ENCODE assay signal across 1 cellular context in genomic region chr5:10307206-10308148, GRCh38.
TF ChIP-seq lines count a peak whose summit lies in the region.

TSS of gene CMBL (minus strand) at chr5:10307902. CDS start at chr5:10290762, 17,140 bp downstream.

TF ChIP-seq in K562, 482 proteins besides CTCF, POLR2A, EP300 and RAD21 (continued from another document and continues in another):
- TF ChIP-seq MGA (IDR thresholded peaks at IDR 0.05), result peak; percentile 71
- TF ChIP-seq ARNT (IDR thresholded peaks at IDR 0.05), result no peak; a peak in 1 of 4 replicates
- no peak for TF ChIP-seq ATF3 (IDR thresholded peaks at IDR 0.05)
- 0 out of 2 replicates have a peak, but pooled peaks have one; percentile 46 for TF ChIP-seq ATF3 (CRISPR knock-in tag; conservative IDR thresholded peaks at IDR 0.05)
- no peak for TF ChIP-seq MXD1 (CRISPR knock-in tag; IDR thresholded peaks at IDR 0.05; ENCODE audit: borderline replicate concordance, poor library complexity, severe bottlenecking)
- TF ChIP-seq ZNF764 (CRISPR knock-in tag; IDR thresholded peaks at IDR 0.05; ENCODE audit: low read depth), result no peak
- TF ChIP-seq HMBOX1 (IDR thresholded peaks at IDR 0.05), result no peak
- 0 out of 2 replicates have a peak, but pooled peaks have one; percentile 24 for TF ChIP-seq PHB2 (IDR thresholded peaks at IDR 0.05; ENCODE audit: low read depth)
- TF ChIP-seq ZNF318 (IDR thresholded peaks at IDR 0.05; ENCODE audit: borderline replicate concordance in 1 of 2, low read depth in 1 of 2), result no peak
- peak; percentile 97 for TF ChIP-seq KAT7 (CRISPR knock-in tag; IDR thresholded peaks at IDR 0.05; ENCODE audit: borderline replicate concordance)
- no peak for TF ChIP-seq MIER1 (IDR thresholded peaks at IDR 0.05; ENCODE audit: low read depth)
- TF ChIP-seq HMGN3 (IDR thresholded peaks at IDR 0.05; ENCODE audit: borderline replicate concordance, extremely low read depth, insufficient read length, low read depth, low read length), result peak; percentile 77
- no peak; the same call in 1 of the 2 replicates for TF ChIP-seq GTF2F1 (IDR thresholded peaks at IDR 0.05; ENCODE audit: low read depth, low read length)
- peak; percentile 65 for TF ChIP-seq SMARCA4 (IDR thresholded peaks at IDR 0.05)
- peak in 1 of 2 experiments; percentile 79; a peak in 1 of 4 replicates for TF ChIP-seq TEAD1 (CRISPR knock-in tag; IDR thresholded peaks at IDR 0.05)
- no peak for TF ChIP-seq ATF2 (CRISPR knock-in tag; IDR thresholded peaks at IDR 0.05)
- TF ChIP-seq CHAMP1 (IDR thresholded peaks at IDR 0.05), result peak; percentile 62
- TF ChIP-seq SRF (CRISPR knock-in tag; IDR thresholded peaks at IDR 0.05), result peak in 1 of 2 experiments; percentile 54; a peak in 2 of 4 replicates
- no peak for TF ChIP-seq IRF2 (CRISPR knock-in tag; IDR thresholded peaks at IDR 0.05)
- no peak for TF ChIP-seq HNRNPLL (IDR thresholded peaks at IDR 0.05; ENCODE audit: low read depth, low read length, poor library complexity, severe bottlenecking)
- peak; percentile 55 to 74; a peak in 3 of 4 replicates for TF ChIP-seq SIN3A (IDR thresholded peaks at IDR 0.05; ENCODE audit: borderline replicate concordance in 2 of 2, control insufficient read depth in 1 of 2, low read depth in 2 of 2, low read length in 2 of 2)
- TF ChIP-seq PHB (CRISPR knock-in tag; IDR thresholded peaks at IDR 0.05), result peak; percentile 54; the same call in 1 of the 2 replicates
- TF ChIP-seq DNMT1 (IDR thresholded peaks at IDR 0.05), result no peak
